14 cellular contexts compared by ENCODE assay signal in genomic region chr15:65613365-65613764, GRCh38.
"Had no signal": no experiment of that assay in that cellular context is flagged by ENCODE, and none has a peak within 500 bp of the region (broad histone marks: within the 10 kb centered on the region; RNA-seq: fewer than 3 reads in every experiment).

No MANE protein-coding gene starts in this region.

- H2AFZ ChIP-seq: hepatocyte had no signal

- H3K27me3 Mint-ChIP-seq: activated CD4-positive, alpha-beta T cell treated with anti-CD3 and anti-CD28 coated beads, Interleukin-2, amount 10 ng/mL, durations not matched to agents 24 days and 14 days; dendritic cell treated with granulocyte-macrophage colony-stimulating factor and Interleukin-4, amounts not matched to agents 40 ng/mL and 50 ng/mL, for 4 days; effector memory CD8-positive, alpha-beta T cell; memory B cell had no signal

- H3K27ac ChIP-seq: brain microvascular endothelial cell, left ventricle myocardium inferior, pancreas, tibial nerve had no signal

- H3K27me3 ChIP-seq: brain microvascular endothelial cell, hepatocyte, pancreas, tibial nerve had no signal

- H3K4me3 Mint-ChIP-seq: activated CD4-positive, alpha-beta T cell treated with anti-CD3 and anti-CD28 coated beads, Interleukin-2, amount 10 ng/mL, durations not matched to agents 24 days and 14 days; dendritic cell treated with granulocyte-macrophage colony-stimulating factor and Interleukin-4, amounts not matched to agents 40 ng/mL and 50 ng/mL, for 4 days; memory B cell had no signal

- H3K9me3 ChIP-seq: left ventricle myocardium inferior, pancreas, tibial nerve had no signal

- H3K4me3 ChIP-seq: hepatocyte, left ventricle myocardium inferior, pancreas, tibial nerve had no signal

- H3K36me3 Mint-ChIP-seq: memory B cell had no signal

- ATAC-seq: activated naive CD4-positive, alpha-beta T cell treated with anti-CD3 and anti-CD28 coated beads, Interleukin-2, amount 50 U/mL, for 72 hours; effector memory CD8-positive, alpha-beta T cell; pancreas had no signal

- DNase-seq: activated CD4-positive, alpha-beta T cell treated with anti-CD3 and anti-CD28 coated beads, Interleukin-2, amount 10 ng/mL, durations not matched to agents 24 days and 14 days; activated T-cell treated with anti-CD3 and anti-CD28 coated beads for 4 hours; brain microvascular endothelial cell; effector memory CD8-positive, alpha-beta T cell; erythroblast; kidney; left ventricle myocardium inferior; pancreas; stimulated activated CD4-positive, alpha-beta T cell treated with anti-CD3 and anti-CD28 coated beads, Interleukin-4, amount 100 ng/mL, for 1 hour had no signal

- H3K9me3 Mint-ChIP-seq: activated CD4-positive, alpha-beta T cell treated with anti-CD3 and anti-CD28 coated beads, Interleukin-2, amount 10 ng/mL, durations not matched to agents 24 days and 14 days; activated naive CD4-positive, alpha-beta T cell treated with anti-CD3 and anti-CD28 coated beads, Interleukin-2, amount 50 U/mL, for 72 hours; dendritic cell treated with granulocyte-macrophage colony-stimulating factor and Interleukin-4, amounts not matched to agents 40 ng/mL and 50 ng/mL, for 4 days; effector memory CD8-positive, alpha-beta T cell; memory B cell had no signal

- FAIRE-seq: kidney, pancreas had no signal

- H3K27ac Mint-ChIP-seq: activated CD4-positive, alpha-beta T cell treated with anti-CD3 and anti-CD28 coated beads, Interleukin-2, amount 10 ng/mL, durations not matched to agents 24 days and 14 days; dendritic cell treated with granulocyte-macrophage colony-stimulating factor and Interleukin-4, amounts not matched to agents 40 ng/mL and 50 ng/mL, for 4 days; memory B cell had no signal

- H3K36me3 ChIP-seq: brain microvascular endothelial cell, left ventricle myocardium inferior, pancreas had no signal
